In the genomic region with DNA sequence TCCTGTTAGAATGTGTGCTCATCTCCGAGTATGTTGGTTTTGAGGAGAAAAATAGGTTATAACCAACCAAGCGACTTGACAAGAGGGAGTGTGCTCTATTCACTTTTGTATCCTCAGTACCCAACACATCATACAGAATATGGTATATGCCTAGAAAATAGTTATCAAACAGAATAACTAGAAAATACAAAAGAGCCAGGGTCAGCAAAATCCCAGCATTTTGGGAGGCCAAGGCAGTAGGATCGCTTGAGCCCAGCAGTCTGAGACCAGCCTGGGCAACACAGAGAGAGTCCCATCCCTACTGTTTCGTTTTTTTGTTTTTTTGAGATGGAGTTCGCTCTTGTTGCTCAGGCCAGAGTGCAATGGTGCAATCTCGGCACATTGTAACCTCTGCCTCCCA, we compare ENCODE assay signal across 16 cellular contexts.
DNase-seq lines count a peak whose midpoint lies in the region; ATAC-seq and TF ChIP-seq lines count a peak whose summit lies in the region.
"Had no signal": no experiment of that assay in that cellular context is flagged by ENCODE, and none has a peak within 500 bp of the region (broad histone marks: within the 10 kb centered on the region; RNA-seq: fewer than 3 reads in every experiment).

No MANE protein-coding gene starts in this region.

- no peaks in the 10 kb centered on the region for H3K27me3 ChIP-seq in breast epithelium
- H3K27me3 ChIP-seq in RWPE2 (ENCODE audit: insufficient read depth, poor library complexity, severe bottlenecking) = no peaks in the 10 kb centered on the region
- H3K27me3 ChIP-seq in Peyer's patch = no peaks in the 10 kb centered on the region

- CTCF ChIA-PET in MCF 10A (lab: Yijun Ruan, JAX) = interaction anchor here (1.2 kb wide), 1 partner anchor 16 kb away, joined by 4 read pairs; no protein-coding TSS in a partner anchor

- no peak for TF ChIP-seq CTCF in MCF 10A (IDR thresholded peaks at IDR 0.05; ENCODE audit: unreplicated experiment)
- TF ChIP-seq CTCF in breast epithelium (IDR thresholded peaks at IDR 0.05) = no peak
- TF ChIP-seq CTCF in RWPE2 (IDR thresholded peaks at IDR 0.05; ENCODE audit: poor library complexity, severe bottlenecking) = no peak
- TF ChIP-seq CTCF in chondrocyte (IDR thresholded peaks at IDR 0.05) = no peak
- no peak for TF ChIP-seq CTCF in Peyer's patch (IDR thresholded peaks at IDR 0.05)

- no TSS peak for BruUV-seq in MCF 10A (replicated peaks; lab: Mats Ljungman, UMichigan)

- H3K27me3 Mint-ChIP-seq in MCF 10A (ENCODE audit: insufficient read depth, unreplicated experiment) = no peaks in the 10 kb centered on the region
- H3K27me3 Mint-ChIP-seq in chondrocyte (ENCODE audit: low read depth) = no peaks in the 10 kb centered on the region
- H3K27me3 Mint-ChIP-seq in stimulated activated naive B cell treated with anti-CD40 and anti-IgM and Interleukin-4, amounts not matched to agents 10 μg/mL and 1 μg/mL and 100 μg/mL, for 72 hours = no peaks in the 10 kb centered on the region
- H3K27me3 Mint-ChIP-seq: B cell; CD4-positive, alpha-beta T cell had no signal

- peaks cover 15% of the 10 kb centered on the region for H3K36me3 Mint-ChIP-seq in MCF 10A (ENCODE audit: insufficient read depth, unreplicated experiment)
- H3K36me3 Mint-ChIP-seq in chondrocyte (ENCODE audit: low read depth) = no peaks in the 10 kb centered on the region
- H3K36me3 Mint-ChIP-seq in stimulated activated naive B cell treated with anti-CD40 and anti-IgM and Interleukin-4, amounts not matched to agents 10 μg/mL and 1 μg/mL and 100 μg/mL, for 72 hours = no peaks in the 10 kb centered on the region

- H3K27ac Mint-ChIP-seq in MCF 10A (ENCODE audit: low read depth, unreplicated experiment) = peak overlapping the region; percentile 99
- H3K27ac Mint-ChIP-seq in chondrocyte (ENCODE audit: unreplicated experiment) = peak overlapping the region; percentile 90
- H3K27ac Mint-ChIP-seq in stimulated activated naive B cell treated with anti-CD40 and anti-IgM and Interleukin-4, amounts not matched to agents 10 μg/mL and 1 μg/mL and 100 μg/mL, for 72 hours = no peak overlapping the region
- H3K27ac Mint-ChIP-seq: B cell; CD4-positive, alpha-beta T cell; GM23338; H9 had no signal

- H3K4me3 Mint-ChIP-seq in MCF 10A (ENCODE audit: unreplicated experiment) = peak overlapping the region; percentile 68
- no peak overlapping the region for H3K4me3 Mint-ChIP-seq in chondrocyte (ENCODE audit: unreplicated experiment)
- H3K4me3 Mint-ChIP-seq in stimulated activated naive B cell treated with anti-CD40 and anti-IgM and Interleukin-4, amounts not matched to agents 10 μg/mL and 1 μg/mL and 100 μg/mL, for 72 hours = no peak overlapping the region
- H3K4me3 Mint-ChIP-seq: B cell; CD4-positive, alpha-beta T cell; GM23338; H9 had no signal

- H3K4me1 ChIP-seq in breast epithelium (no peaks in the 10 kb centered on the region), RWPE2 (ENCODE audit: insufficient read depth, poor library complexity, severe bottlenecking) (peaks cover 8% of the 10 kb centered on the region), Peyer's patch (no peaks in the 10 kb centered on the region)

- H3K9me3 ChIP-seq in breast epithelium (no peaks in the 10 kb centered on the region), RWPE2 (ENCODE audit: severe bottlenecking) (no peaks in the 10 kb centered on the region), Peyer's patch (no peaks in the 10 kb centered on the region)

- intact Hi-C loops in MCF 10A (cut with micrococcal nuclease) (no loop called here), breast epithelium (cut with DNase I; ENCODE audit: low total_unique reads) (loop anchor here (2.0 kb wide), 1 partner anchor 34 kb away; no protein-coding TSS in a partner anchor)

- POLR2A ChIA-PET in MCF 10A (lab: Yijun Ruan, JAX) = interaction anchor here (0.6 kb wide), 1 partner anchor 20 kb away, joined by 3 read pairs; no protein-coding TSS in a partner anchor

- peaks cover 20% of the 10 kb centered on the region for H3K4me1 Mint-ChIP-seq in MCF 10A (ENCODE audit: insufficient read depth, unreplicated experiment)
- H3K4me1 Mint-ChIP-seq in chondrocyte (ENCODE audit: low read depth) = peaks cover 25% of the 10 kb centered on the region
- no peaks in the 10 kb centered on the region for H3K4me1 Mint-ChIP-seq in stimulated activated naive B cell treated with anti-CD40 and anti-IgM and Interleukin-4, amounts not matched to agents 10 μg/mL and 1 μg/mL and 100 μg/mL, for 72 hours
- H3K4me1 Mint-ChIP-seq: B cell had no signal

- TF ChIP-seq POLR2A in breast epithelium (IDR thresholded peaks at IDR 0.05) (no peak), Peyer's patch (IDR thresholded peaks at IDR 0.05) (no peak)

- H3K36me3 ChIP-seq in breast epithelium = no peaks in the 10 kb centered on the region
- no peaks in the 10 kb centered on the region for H3K36me3 ChIP-seq in RWPE2 (ENCODE audit: low read depth)
- no peaks in the 10 kb centered on the region for H3K36me3 ChIP-seq in Peyer's patch

- H3K4me3 ChIP-seq in breast epithelium (no peak overlapping the region), RWPE2 (ENCODE audit: severe bottlenecking) (no peak overlapping the region), Peyer's patch (no peak overlapping the region)
- H3K4me3 ChIP-seq: GM12878, GM23338 had no signal

- H3K9me3 Mint-ChIP-seq in MCF 10A (ENCODE audit: unreplicated experiment) (no peaks in the 10 kb centered on the region), chondrocyte (ENCODE audit: low read depth) (no peaks in the 10 kb centered on the region)
- no peaks in the 10 kb centered on the region for H3K9me3 Mint-ChIP-seq in stimulated activated naive B cell treated with anti-CD40 and anti-IgM and Interleukin-4, amounts not matched to agents 10 μg/mL and 1 μg/mL and 100 μg/mL, for 72 hours
- H3K9me3 Mint-ChIP-seq: CD4-positive, alpha-beta T cell; GM23338; H9 had no signal

- no peak for ATAC-seq in RWPE2 (ENCODE audit: low read depth)
- ATAC-seq in stimulated activated naive B cell treated with anti-CD40 and anti-IgM and Interleukin-4, amounts not matched to agents 10 μg/mL and 1 μg/mL and 100 μg/mL, for 72 hours (replicated peaks) = no peak
- no peak for ATAC-seq in GM21423 (IDR thresholded peaks at IDR 0.05; ENCODE audit: unreplicated experiment)
- ATAC-seq: GM23338 had no signal

- DNase-seq in MCF 10A (ENCODE audit: unreplicated experiment) = no peak
- DNase-seq in breast epithelium (ENCODE audit: low spot score in 2 of 2) = no peak
- no peak for DNase-seq in RWPE2 (ENCODE audit: low spot score)
- DNase-seq in chondrocyte (ENCODE audit: low spot score) = no peak
- no peak for DNase-seq in Peyer's patch
- no peak for DNase-seq in NCI-H1048 (lab: John Stamatoyannopoulos, UW)
- DNase-seq in stimulated activated naive B cell treated with anti-CD40 and anti-IgM and Interleukin-4, amounts not matched to agents 10 μg/mL and 1 μg/mL and 100 μg/mL, for 72 hours = no peak
- DNase-seq: C1 segment of cervical spinal cord; CD4-positive, alpha-beta T cell; DMS79; H9 had no signal

- H3K27ac ChIP-seq in breast epithelium (no peak overlapping the region), RWPE2 (ENCODE audit: poor library complexity, severe bottlenecking) (peak overlapping the region; percentile 59), Peyer's patch (no peak overlapping the region)
- H3K27ac ChIP-seq: 22Rv1 had no signal
